ENCODE assay signal across 2 cellular contexts in the genomic region with DNA sequence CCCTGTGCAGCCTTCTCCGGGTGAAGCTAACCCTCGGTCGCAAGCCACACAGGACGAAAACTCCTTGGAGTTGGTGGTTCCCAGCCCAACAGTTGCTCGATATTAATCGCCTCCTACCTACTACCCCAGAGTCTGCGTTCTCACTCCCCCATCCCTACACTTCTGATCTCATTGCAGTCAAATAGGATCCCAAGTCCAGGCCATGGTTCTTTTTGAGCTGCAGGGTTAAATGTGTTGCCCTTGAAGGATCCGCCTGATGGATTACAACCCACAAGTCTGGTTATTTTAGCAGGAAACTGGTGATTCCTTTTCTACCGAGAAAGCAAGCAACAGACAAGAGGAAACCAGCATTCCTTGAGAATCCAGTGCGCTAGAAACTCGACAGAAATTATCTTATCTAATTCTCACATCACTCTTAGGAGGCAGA.
TF ChIP-seq lines count a peak whose summit lies in the region.

No MANE protein-coding gene starts in this region.

TF ChIP-seq in A549, 52 proteins besides CTCF, POLR2A, EP300 and RAD21:
- no peak for TF ChIP-seq CBX2 (IDR thresholded peaks at IDR 0.05; ENCODE audit: borderline replicate concordance, low read depth)
- TF ChIP-seq ZFP36 (IDR thresholded peaks at IDR 0.05; ENCODE audit: borderline replicate concordance, partially characterized antibody) = no peak
- TF ChIP-seq SREBF2 (IDR thresholded peaks at IDR 0.05) = no peak
- no peak for TF ChIP-seq HOXB5 (CRISPR knock-in tag; IDR thresholded peaks at IDR 0.05)
- no peak for TF ChIP-seq RCOR1 (IDR thresholded peaks at IDR 0.05; ENCODE audit: low read depth, low read length)
- TF ChIP-seq, protein P1, sequence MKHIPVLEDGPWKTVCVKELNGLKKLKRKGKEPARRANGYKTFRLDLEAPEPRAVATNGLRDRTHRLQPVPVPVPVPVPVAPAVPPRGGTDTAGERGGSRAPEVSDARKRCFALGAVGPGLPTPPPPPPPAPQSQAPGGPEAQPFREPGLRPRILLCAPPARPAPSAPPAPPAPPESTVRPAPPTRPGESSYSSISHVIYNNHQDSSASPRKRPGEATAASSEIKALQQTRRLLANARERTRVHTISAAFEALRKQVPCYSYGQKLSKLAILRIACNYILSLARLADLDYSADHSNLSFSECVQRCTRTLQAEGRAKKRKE (CRISPR knock-in tag; IDR thresholded peaks at IDR 0.05; ENCODE audit: low read depth) = no peak
- TF ChIP-seq TFCP2L1 (CRISPR knock-in tag; IDR thresholded peaks at IDR 0.05) = no peak
- no peak for TF ChIP-seq CHD2 (IDR thresholded peaks at IDR 0.05; ENCODE audit: low read length, partially characterized antibody)
- no peak for TF ChIP-seq NR3C1 (IDR thresholded peaks at IDR 0.05)
- TF ChIP-seq, protein P2, sequence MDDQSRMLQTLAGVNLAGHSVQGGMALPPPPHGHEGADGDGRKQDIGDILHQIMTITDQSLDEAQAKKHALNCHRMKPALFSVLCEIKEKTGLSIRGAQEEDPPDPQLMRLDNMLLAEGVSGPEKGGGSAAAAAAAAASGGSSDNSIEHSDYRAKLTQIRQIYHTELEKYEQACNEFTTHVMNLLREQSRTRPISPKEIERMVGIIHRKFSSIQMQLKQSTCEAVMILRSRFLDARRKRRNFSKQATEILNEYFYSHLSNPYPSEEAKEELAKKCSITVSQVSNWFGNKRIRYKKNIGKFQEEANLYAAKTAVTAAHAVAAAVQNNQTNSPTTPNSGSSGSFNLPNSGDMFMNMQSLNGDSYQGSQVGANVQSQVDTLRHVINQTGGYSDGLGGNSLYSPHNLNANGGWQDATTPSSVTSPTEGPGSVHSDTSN (IDR thresholded peaks at IDR 0.05) = no peak
TF ChIP-seq in A549: peak in this region for 0.

TF ChIP-seq in K562, 482 proteins besides CTCF, POLR2A, EP300 and RAD21:
- no peak for TF ChIP-seq CHD4 (IDR thresholded peaks at IDR 0.05; ENCODE audit: insufficient read depth, insufficient replicate concordance, low read depth, low read length, poor library complexity, severe bottlenecking)
- TF ChIP-seq MTA1 (IDR thresholded peaks at IDR 0.05; ENCODE audit: borderline replicate concordance) = no peak
- TF ChIP-seq, protein P3, sequence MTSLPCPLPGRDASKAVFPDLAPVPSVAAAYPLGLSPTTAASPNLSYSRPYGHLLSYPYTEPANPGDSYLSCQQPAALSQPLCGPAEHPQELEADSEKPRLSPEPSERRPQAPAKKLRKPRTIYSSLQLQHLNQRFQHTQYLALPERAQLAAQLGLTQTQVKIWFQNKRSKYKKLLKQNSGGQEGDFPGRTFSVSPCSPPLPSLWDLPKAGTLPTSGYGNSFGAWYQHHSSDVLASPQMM (CRISPR knock-in tag; IDR thresholded peaks at IDR 0.05) = no peak
- no peak for TF ChIP-seq MXI1 (IDR thresholded peaks at IDR 0.05; ENCODE audit: low read depth, low read length)
- TF ChIP-seq ARNT (IDR thresholded peaks at IDR 0.05) = no peak
